9 cellular contexts compared by ENCODE assay signal in genomic region chr18:72086421-72086820, GRCh38.
A peak's percentile ranks its signal among the peaks of the same experiment; 100 is the strongest.
DNase-seq lines count a peak whose midpoint lies in the region; ATAC-seq and TF ChIP-seq lines count a peak whose summit lies in the region.
"Had no signal": no experiment of that assay in that cellular context is flagged by ENCODE, and none has a peak within 500 bp of the region (broad histone marks: within the 10 kb centered on the region; RNA-seq: fewer than 3 reads in every experiment).

No MANE protein-coding gene starts in this region.

- no peak for TF ChIP-seq POLR2A in gastroesophageal sphincter (IDR thresholded peaks at IDR 0.05)

- DNase-seq in cardiac muscle cell (ENCODE audit: low read depth in 1 of 2, low spot score in 1 of 2) (peak; percentile 29 to 52), right cardiac atrium (no peak), NCI-H748 (lab: John Stamatoyannopoulos, UW; ENCODE audit: unreplicated experiment) (peak; percentile 76), fibroblast of gingiva (ENCODE audit: low read depth) (peak; percentile 27), retina (no peak)

- TF ChIP-seq CTCF in cardiac muscle cell (IDR thresholded peaks at IDR 0.05; ENCODE audit: low read depth, low read length): peak; percentile 39
- TF ChIP-seq CTCF in gastroesophageal sphincter (IDR thresholded peaks at IDR 0.05): no peak

- no peak overlapping the region for H3K4me3 ChIP-seq in cardiac muscle cell
- H3K4me3 ChIP-seq in right cardiac atrium (ENCODE audit: low read length): no peak overlapping the region
- H3K4me3 ChIP-seq in gastroesophageal sphincter: no peak overlapping the region
- H3K4me3 ChIP-seq: SJCRH30 had no signal

- ATAC-seq in right cardiac atrium (no peak), HG03565 (IDR thresholded peaks at IDR 0.05; ENCODE audit: unreplicated experiment) (no peak), HG03095 (IDR thresholded peaks at IDR 0.05; ENCODE audit: unreplicated experiment) (no peak), gastroesophageal sphincter (no peak)

- H3K27ac ChIP-seq in cardiac muscle cell: no peak overlapping the region
- no peak overlapping the region for H3K27ac ChIP-seq in right cardiac atrium (ENCODE audit: low read length)
- no peak overlapping the region for H3K27ac ChIP-seq in gastroesophageal sphincter
- H3K27ac ChIP-seq: SJCRH30 had no signal

- TF ChIP-seq EP300 in gastroesophageal sphincter (IDR thresholded peaks at IDR 0.05): no peak

- intact Hi-C loops in right cardiac atrium (cut with DNase I): no loop called here

- H3K36me3 ChIP-seq in cardiac muscle cell (no peaks in the 10 kb centered on the region), gastroesophageal sphincter (no peaks in the 10 kb centered on the region)
- H3K36me3 ChIP-seq: SJCRH30 had no signal

- H3K4me1 ChIP-seq in cardiac muscle cell (ENCODE audit: low read depth) (no peaks in the 10 kb centered on the region), right cardiac atrium (ENCODE audit: control insufficient read depth, insufficient read depth, low read length) (no peaks in the 10 kb centered on the region), gastroesophageal sphincter (no peaks in the 10 kb centered on the region)
- H3K4me1 ChIP-seq: SJCRH30 had no signal

- H3K9me3 ChIP-seq in cardiac muscle cell (ENCODE audit: low read depth) (no peaks in the 10 kb centered on the region), right cardiac atrium (ENCODE audit: control insufficient read depth, low read length) (no peaks in the 10 kb centered on the region), gastroesophageal sphincter (no peaks in the 10 kb centered on the region)
- H3K9me3 ChIP-seq: SJCRH30 had no signal

- H3K27me3 ChIP-seq in cardiac muscle cell (no peaks in the 10 kb centered on the region), right cardiac atrium (ENCODE audit: control insufficient read depth, insufficient read depth) (no peaks in the 10 kb centered on the region), gastroesophageal sphincter (no peaks in the 10 kb centered on the region)
- H3K27me3 ChIP-seq: SJCRH30 had no signal

- 10% methylated on average over 4 of the region's 4 CpGs for WGBS in right cardiac atrium
- WGBS in gastroesophageal sphincter (ENCODE audit: low coverage in 1 of 2), 2 donors: 14 to 40% methylated on average over 2 to 4 of the region's 4 CpGs

Comparison
In these comparisons a context has a peak if more than half of its experiments do, and no peak if none do; other contexts are left out.
1. DNase-seq: peak in cardiac muscle cell (2 of 2), NCI-H748 (single experiment) and fibroblast of gingiva (single experiment); none in right cardiac atrium (0 of 3) and retina (single experiment).